Comparison of ENCODE assay signal across 33 cellular contexts in the genomic region with DNA sequence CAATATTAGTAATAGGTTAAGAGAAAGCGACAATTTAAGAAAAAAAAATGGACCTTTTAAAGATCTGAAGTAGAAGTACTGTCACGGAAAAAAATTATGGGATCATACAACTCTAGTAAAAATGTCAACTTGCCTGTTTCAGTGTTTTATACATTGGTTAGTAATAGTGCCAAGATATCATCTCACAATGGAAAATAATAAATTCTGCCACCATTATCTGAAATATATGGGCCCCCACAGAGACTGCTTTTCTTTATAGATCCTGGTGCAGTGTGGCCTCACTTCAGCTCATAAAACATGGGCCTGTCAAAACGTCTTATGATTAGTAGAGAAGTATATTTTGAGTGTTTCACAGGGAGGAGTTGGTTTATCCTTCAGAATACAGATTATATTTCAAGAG.
DNase-seq lines count a peak whose midpoint lies in the region; FAIRE-seq and TF ChIP-seq lines count a peak whose summit lies in the region.
"Had no signal": no experiment of that assay in that cellular context is flagged by ENCODE, and none has a peak within 500 bp of the region (broad histone marks: within the 10 kb centered on the region; RNA-seq: fewer than 3 reads in every experiment).

No MANE protein-coding gene starts in this region.

- no peak overlapping the region for H2AFZ ChIP-seq in neural cell (ENCODE audit: low read depth, low read length)

- TF ChIP-seq EP300 in neural cell (conservative IDR thresholded peaks at IDR 0.05; ENCODE audit: poor library complexity, severe bottlenecking) = peak; percentile 53

- no peak overlapping the region for H3K4me2 ChIP-seq in neural cell (ENCODE audit: low read length)
- H3K4me2 ChIP-seq: A549; BLaER1; BLaER1 treated with 17β-estradiol and CSF1 and Interleukin-3, amounts not matched to agents 10 nM and 100 nM had no signal

- DNase-seq in HEK293T (ENCODE audit: extremely low spot score) (peak; percentile 7), HTR-8/SVneo (ENCODE audit: insufficient read length, low spot score) (peak; percentile 3), HK-2 (ENCODE audit: unreplicated experiment) (no peak), urothelium cell line (ENCODE audit: low spot score) (no peak), iPS-NIHi11 (ENCODE audit: low spot score) (no peak)
- DNase-seq: 8988T; ACHN; AML-193; BE2C; C1 segment of cervical spinal cord; Caco-2; Calu3; CD4-positive, alpha-beta memory T cell; CD4-positive, alpha-beta T cell; CD4-positive, CD25-positive, alpha-beta regulatory T cell; CD8-positive, alpha-beta memory T cell; CD8-positive, alpha-beta T cell; COR-L47; DMS 273 treated with DMSO at 0.1 percent for 48 hours; DMS153; DMS53; DMS79; DMS79 treated with DMSO at 0.1 percent for 48 hours; DND-41; EL had no signal

- H3K9me2 ChIP-seq in neural cell (ENCODE audit: insufficient read depth, low read length) = no peaks in the 10 kb centered on the region

- H3K9ac ChIP-seq in neural cell (ENCODE audit: low read length) = no peak overlapping the region
- H3K9ac ChIP-seq: BLaER1; BLaER1 treated with 17β-estradiol and CSF1 and Interleukin-3, amounts not matched to agents 10 nM and 100 nM had no signal

- no peak for FAIRE-seq in HTR-8/SVneo (lab: Jason Lieb, UNC)
- no peak for FAIRE-seq in urothelium cell line (lab: Jason Lieb, UNC)
- FAIRE-seq: A204.1, A549, D721Med had no signal

- no peaks in the 10 kb centered on the region for H3K36me3 ChIP-seq in neural cell (ENCODE audit: insufficient read depth, low read length)
- H3K36me3 ChIP-seq: BE2C; BLaER1; BLaER1 treated with 17β-estradiol and CSF1 and Interleukin-3, amounts not matched to agents 10 nM and 100 nM had no signal

- H3K9me3 ChIP-seq in neural cell (ENCODE audit: low read length) = no peaks in the 10 kb centered on the region
- H3K9me3 ChIP-seq: A549, BE2C, BLaER1, Caco-2 had no signal

- H3K27me3 ChIP-seq in neural cell (ENCODE audit: insufficient read depth, low read depth, low read length) = no peaks in the 10 kb centered on the region
- H3K27me3 ChIP-seq: BE2C; BLaER1; BLaER1 treated with 17β-estradiol and CSF1 and Interleukin-3, amounts not matched to agents 10 nM and 100 nM had no signal

- no peaks in the 10 kb centered on the region for H3K79me2 ChIP-seq in neural cell (replicated peaks; ENCODE audit: insufficient read depth, low read length)

- TF ChIP-seq CTCF in neural cell (IDR thresholded peaks at IDR 0.05; ENCODE audit: poor library complexity, severe bottlenecking) = no peak

- TF ChIP-seq RAD21 in neural cell (conservative IDR thresholded peaks at IDR 0.05) = no peak

- H4K20me1 ChIP-seq in neural cell (ENCODE audit: insufficient read depth) = no peaks in the 10 kb centered on the region
- H4K20me1 ChIP-seq: BLaER1; BLaER1 treated with 17β-estradiol and CSF1 and Interleukin-3, amounts not matched to agents 10 nM and 100 nM had no signal

- CTCF ChIA-PET in HEK293T (lab: Yijun Ruan, JAX) = no interaction called here

- POLR2A ChIA-PET in HEK293T (lab: Yijun Ruan, JAX) = no interaction called here

- no peak overlapping the region for H3K4me3 ChIP-seq in neural cell (ENCODE audit: low read length)
- H3K4me3 ChIP-seq: A549; BLaER1; BLaER1 treated with 17β-estradiol and CSF1 and Interleukin-3, amounts not matched to agents 10 nM and 100 nM had no signal

- no peaks in the 10 kb centered on the region for H3F3A ChIP-seq in neural cell (ENCODE audit: insufficient read depth, low read length, poor library complexity, severe bottlenecking)

- no peak overlapping the region for H3K27ac ChIP-seq in neural cell (ENCODE audit: low read length)
- H3K27ac ChIP-seq: 22Rv1; A549; BLaER1; BLaER1 treated with 17β-estradiol and CSF1 and Interleukin-3, amounts not matched to agents 10 nM and 100 nM; C4-2B had no signal

TF ChIP-seq in HEK293T, 16 proteins besides CTCF, POLR2A, EP300 and RAD21:
- TF ChIP-seq LEF1 (IDR thresholded peaks at IDR 0.05; ENCODE audit: borderline replicate concordance) = peak; percentile 94
- no peak for TF ChIP-seq NFRKB (IDR thresholded peaks at IDR 0.05)
- 0 out of 2 replicates have a peak, but pooled peaks have one; percentile 51 for TF ChIP-seq FOXM1 (IDR thresholded peaks at IDR 0.05; ENCODE audit: borderline replicate concordance)
- TF ChIP-seq SUZ12 (IDR thresholded peaks at IDR 0.05) = no peak
- TF ChIP-seq CTBP1 (IDR thresholded peaks at IDR 0.05; ENCODE audit: borderline replicate concordance) = peak; percentile 86; the same call in 1 of the 2 replicates
- peak; percentile 89 for TF ChIP-seq ZNF384 (IDR thresholded peaks at IDR 0.05)
- TF ChIP-seq SP1 (IDR thresholded peaks at IDR 0.05) = no peak
- TF ChIP-seq PKNOX1 (IDR thresholded peaks at IDR 0.05) = peak; percentile 97
- peak; percentile 87 for TF ChIP-seq ARNT (IDR thresholded peaks at IDR 0.05)

TF ChIP-seq in neural cell, 6 proteins besides CTCF, POLR2A, EP300 and RAD21:
- TF ChIP-seq POLR2AphosphoS5 (IDR thresholded peaks at IDR 0.05) (peak; percentile 37), EZH2 (IDR thresholded peaks at IDR 0.05; ENCODE audit: borderline replicate concordance, insufficient read depth, low read length, poor library complexity, severe bottlenecking) (no peak)

Comparison
In these comparisons a context has a peak if more than half of its experiments do, and no peak if none do; other contexts are left out.
1. DNase-seq: peak in HEK293T (single experiment) and HTR-8/SVneo (single experiment); none in HK-2 (single experiment), urothelium cell line (single experiment) and iPS-NIHi11 (single experiment).